Comparison of ENCODE assay signal across 8 cellular contexts in the genomic region with DNA sequence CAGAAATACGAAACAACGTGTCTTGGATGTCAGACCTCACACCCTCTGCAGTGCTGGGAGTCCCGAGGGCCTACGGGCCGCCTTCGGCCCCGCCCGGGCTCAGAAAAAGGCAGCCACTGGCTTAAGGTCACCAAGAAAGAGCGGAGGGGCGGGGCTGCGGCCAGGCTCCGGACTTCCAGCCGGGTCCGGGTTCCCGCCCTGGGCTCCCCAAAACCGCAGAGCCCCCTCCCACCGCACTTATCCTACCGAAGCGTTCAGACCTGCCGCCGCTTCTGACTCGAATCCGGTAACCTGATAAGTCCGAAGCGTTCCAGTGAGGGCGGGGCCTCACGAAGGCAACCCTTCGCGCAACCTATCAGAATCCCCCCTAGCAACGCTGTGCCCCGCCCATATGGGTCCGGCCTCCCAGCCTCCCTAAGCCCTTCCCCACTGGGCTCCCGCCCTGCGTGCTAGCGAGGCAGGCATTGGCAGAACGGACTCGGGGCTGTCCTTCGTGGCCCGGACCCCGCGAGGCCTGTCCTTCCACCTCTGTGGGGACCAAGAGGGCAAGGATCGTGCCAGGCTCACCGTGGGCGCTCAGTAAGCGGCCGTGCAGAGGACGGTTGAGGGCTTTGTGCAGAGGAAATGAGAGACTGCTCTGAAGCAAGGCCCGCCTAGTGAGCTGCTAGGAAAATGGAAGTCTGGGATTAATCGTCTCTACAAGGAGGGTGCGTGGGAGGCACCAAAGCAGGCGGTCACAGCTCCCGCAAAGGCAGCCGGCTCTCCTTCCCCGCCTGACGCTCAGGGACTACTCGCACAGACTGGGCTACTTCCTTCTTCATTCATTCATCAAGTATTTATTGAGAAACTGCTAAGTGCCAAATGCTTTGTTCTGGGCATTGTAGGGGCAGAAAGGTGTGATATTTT. TPM values are rescaled to one million over a fixed set of nuclear protein-coding genes. Genes with fewer than 3 reads are reported as not detected.
A peak's percentile ranks its signal among the peaks of the same experiment; 100 is the strongest.
DNase-seq lines count a peak whose midpoint lies in the region; ATAC-seq and TF ChIP-seq lines count a peak whose summit lies in the region.

A gene (minus strand): TSS at position 296 of the 906 bp plus-strand sequence. CDS start 515 bp downstream, outside the sequence.

- H3K27ac ChIP-seq in DOHH2 (ENCODE audit: low read depth, low read length) (peak within 1 kb of the TSS; percentile 78), GM23338 (ENCODE audit: low read depth) (0 out of 2 replicates have a peak within 1 kb of the TSS, but pooled peaks have one; percentile 63), esophagus squamous epithelium (peak within 1 kb of the TSS; percentile 90 to 96 (median 92))

- peaks cover 22% of the 10 kb centered on the region for H3K36me3 Mint-ChIP-seq in GM23338 (ENCODE audit: low read depth)

- H3K4me2 ChIP-seq in DOHH2 (ENCODE audit: low read length) (peak within 1 kb of the TSS; percentile 83), GM23338 (peak within 1 kb of the TSS; percentile 96)

- TF ChIP-seq CTCF in DOHH2 (IDR thresholded peaks at IDR 0.05; ENCODE audit: low read depth, low read length, poor library complexity, severe bottlenecking) (no peak), GM23338 (conservative IDR thresholded peaks at IDR 0.05; ENCODE audit: low read depth in 2 of 2) (no peak), esophagus squamous epithelium (IDR thresholded peaks at IDR 0.05) (no peak)

- H3K9me3 Mint-ChIP-seq in GM23338 = peaks cover under 1% of the 10 kb centered on the region; the same call in 2 of the 3 replicates

- intact Hi-C loops in esophagus squamous epithelium (cut with DNase I) = no loop called here

- H3K4me3 Mint-ChIP-seq in GM23338 = peak within 1 kb of the TSS; percentile 82

- peaks cover 29% of the 10 kb centered on the region for H3K4me1 Mint-ChIP-seq in GM23338

- H3K36me3 ChIP-seq in DOHH2 (ENCODE audit: control insufficient read depth, low read length) (peaks cover 33% of the 10 kb centered on the region), GM23338 (ENCODE audit: insufficient read depth) (no peaks in the 10 kb centered on the region), esophagus squamous epithelium (peaks cover 8 to 30% (median 11%) of the 10 kb centered on the region in 3 donors)

- no peaks in the 10 kb centered on the region for H3K9me2 ChIP-seq in DOHH2 (replicated peaks; ENCODE audit: control insufficient read depth, low read length)
- no peaks in the 10 kb centered on the region for H3K9me2 ChIP-seq in GM23338 (ENCODE audit: insufficient read depth)

- H3F3A ChIP-seq in DOHH2 (ENCODE audit: control insufficient read depth, insufficient read depth) = 0 out of 2 replicates have a peak, but pooled peaks cover 4% of the 10 kb centered on the region
- peaks cover 14% of the 10 kb centered on the region for H3F3A ChIP-seq in GM23338 (replicated peaks; ENCODE audit: low read depth)

- H3K27ac Mint-ChIP-seq in GM23338 = peak within 1 kb of the TSS; percentile 91

- H3K27me3 ChIP-seq in DOHH2 (ENCODE audit: control insufficient read depth, low read length) = no peaks in the 10 kb centered on the region
- peaks cover 11% of the 10 kb centered on the region for H3K27me3 ChIP-seq in GM23338 (ENCODE audit: insufficient read depth)
- H3K27me3 ChIP-seq in esophagus squamous epithelium = no peaks in the 10 kb centered on the region

- peaks cover 43% of the 10 kb centered on the region for H3K4me1 ChIP-seq in DOHH2 (ENCODE audit: control insufficient read depth, low read length)
- H3K4me1 ChIP-seq in GM23338 (ENCODE audit: insufficient read depth) = peaks cover 38% of the 10 kb centered on the region
- H3K4me1 ChIP-seq in esophagus squamous epithelium = peaks cover 25 to 64% (median 26%) of the 10 kb centered on the region in 3 donors

- H3K79me2 ChIP-seq in DOHH2 (ENCODE audit: control insufficient read depth, low read length) (peaks cover 26% of the 10 kb centered on the region), GM23338 (replicated peaks; ENCODE audit: insufficient read depth) (no peaks in the 10 kb centered on the region; the same call in 1 of the 2 replicates)

- ATAC-seq in GM23338 = peak; percentile 89

- H3K9me3 ChIP-seq in DOHH2 (ENCODE audit: control insufficient read depth, insufficient read depth, low read length) (no peaks in the 10 kb centered on the region), esophagus squamous epithelium (no peaks in the 10 kb centered on the region)

- TF ChIP-seq POLR2A in esophagus squamous epithelium (IDR thresholded peaks at IDR 0.05) = peak in 3 of 4 donors; percentile 62 to 90 (median 70)

- DNase-seq in GM23338 (ENCODE audit: low spot score) = peak; percentile 99
- DNase-seq in LHCN-M2 (ENCODE audit: low read depth) = peak; percentile 97
- DNase-seq in RPMI7951 (ENCODE audit: low read depth) = peak; percentile 97
- DNase-seq in activated T-helper 1 cell treated with Interleukin-2 at 50 U/mL for 16 hours (ENCODE audit: low read depth) = peak; percentile 79
- DNase-seq in esophagus squamous epithelium (lab: John Stamatoyannopoulos, UW) = peak; percentile 80
- DNase-seq in myocyte (ENCODE audit: low read depth) = peak; percentile 98
- DNase-seq in stimulated activated CD8-positive, alpha-beta memory T cell treated with anti-CD3 and anti-CD28 coated beads, Interleukin-7, amount 100 ng/mL, for 4 hours (ENCODE audit: low read depth in 2 of 2) = peak; percentile 82 to 83

- H2AFZ ChIP-seq in GM23338 = peak within 1 kb of the TSS; percentile 95

- no peaks in the 10 kb centered on the region for H4K20me1 ChIP-seq in DOHH2 (ENCODE audit: control insufficient read depth, insufficient read depth, low read depth, low read length)
- H4K20me1 ChIP-seq in GM23338 (replicated peaks; ENCODE audit: insufficient read depth) = no peaks in the 10 kb centered on the region

- H3K4me3 ChIP-seq in DOHH2 (ENCODE audit: low read length) (peak within 1 kb of the TSS; percentile 97), GM23338 (peak within 1 kb of the TSS; percentile 82), esophagus squamous epithelium (peak within 1 kb of the TSS; percentile 51 to 84 (median 68))

- 0 to 1% methylated on average over 8 to 22 of the region's 56 CpGs for WGBS in esophagus squamous epithelium, 2 donors

- H3K27me3 Mint-ChIP-seq in GM23338 (ENCODE audit: insufficient read depth, low read depth, poor library complexity) = peaks cover 25% of the 10 kb centered on the region

TF ChIP-seq in GM23338, 12 proteins besides CTCF, POLR2A, EP300 and RAD21:
- TF ChIP-seq POLR2AphosphoS5 (IDR thresholded peaks at IDR 0.05; ENCODE audit: low read depth) = peak; percentile 94
- TF ChIP-seq, protein P1, sequence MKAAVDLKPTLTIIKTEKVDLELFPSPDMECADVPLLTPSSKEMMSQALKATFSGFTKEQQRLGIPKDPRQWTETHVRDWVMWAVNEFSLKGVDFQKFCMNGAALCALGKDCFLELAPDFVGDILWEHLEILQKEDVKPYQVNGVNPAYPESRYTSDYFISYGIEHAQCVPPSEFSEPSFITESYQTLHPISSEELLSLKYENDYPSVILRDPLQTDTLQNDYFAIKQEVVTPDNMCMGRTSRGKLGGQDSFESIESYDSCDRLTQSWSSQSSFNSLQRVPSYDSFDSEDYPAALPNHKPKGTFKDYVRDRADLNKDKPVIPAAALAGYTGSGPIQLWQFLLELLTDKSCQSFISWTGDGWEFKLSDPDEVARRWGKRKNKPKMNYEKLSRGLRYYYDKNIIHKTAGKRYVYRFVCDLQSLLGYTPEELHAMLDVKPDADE (IDR thresholded peaks at IDR 0.05) = no peak

RNA-seq across cellular contexts. Expression of the gene that starts here (rescaled TPM):
- 17.8 and 21.4 TPM in 2 replicates for total RNA-seq in GM23338 (2014; rRNA removed; shearing (Covaris generic))
- polyA plus RNA-seq in GM23338 (2016; fragmentation: Nextera tagmentation; extraction: Ambion mirVana) = 6.3 and 6.6 TPM in 2 replicates
- total RNA-seq in LHCN-M2 (2014; rRNA removed) = 34.5 and 36.2 TPM in 2 replicates
- 24.0 TPM for polyA plus RNA-seq in LHCN-M2 (2012)
- 25.8 and 35.4 TPM in 2 replicates for total RNA-seq in RPMI7951 (2014; rRNA removed; shearing (Covaris generic))
- 10 to 100 TPM; 14.9 to 24.8 (median 19.9) TPM for total RNA-seq in esophagus squamous epithelium
- total RNA-seq in myocyte = 16.8 and 19.7 TPM in 2 replicates
- polyA plus RNA-seq in myocyte (2012) = 19.7 TPM

Comparison
In these comparisons a context has a peak if more than half of its experiments do, and no peak if none do; other contexts are left out.
1. Peak in every context shown above with its lines: DNase-seq, ATAC-seq, H3K4me3 ChIP-seq and H3K27ac ChIP-seq.